Comparison of ENCODE assay signal across 1 cellular context in the genomic region with DNA sequence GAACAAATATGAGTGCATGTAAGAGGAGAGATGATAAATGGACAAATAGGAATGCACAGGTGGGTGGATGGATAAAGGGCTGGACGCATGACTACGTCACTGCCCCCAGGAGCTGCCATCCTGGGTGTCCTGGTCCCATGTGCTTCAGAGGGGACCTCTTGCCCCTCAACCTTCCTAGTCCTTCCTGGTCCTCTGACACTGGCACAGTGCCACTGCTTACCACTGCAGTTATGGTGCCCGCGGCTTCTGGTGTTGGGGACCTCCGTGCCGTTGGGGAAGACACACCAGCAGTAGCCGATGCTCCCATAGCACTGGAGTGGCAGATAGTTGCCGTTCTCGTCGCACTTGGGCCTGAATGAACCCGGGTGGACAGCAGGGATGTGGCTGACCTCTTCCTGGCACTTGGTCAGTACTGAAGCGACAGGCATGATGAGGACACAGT.
A peak's percentile ranks its signal among the peaks of the same experiment; 100 is the strongest.
TF ChIP-seq lines count a peak whose summit lies in the region.

No MANE protein-coding gene starts in this region.

TF ChIP-seq in GM12878, 131 proteins besides CTCF, POLR2A, EP300 and RAD21:
- TF ChIP-seq MAX (IDR thresholded peaks at IDR 0.05; ENCODE audit: low read depth, low read length) (no peak), SMARCA5 (IDR thresholded peaks at IDR 0.05) (no peak), SREBF2 (IDR thresholded peaks at IDR 0.05; ENCODE audit: low read length) (no peak), SP1 (IDR thresholded peaks at IDR 0.05; ENCODE audit: low read depth, low read length) (no peak), TBL1XR1 (IDR thresholded peaks at IDR 0.05; ENCODE audit: low read depth, low read length) (no peak), POLR2AphosphoS2 (IDR thresholded peaks at IDR 0.05; ENCODE audit: low read depth, low read length) (0 out of 2 replicates have a peak, but pooled peaks have one; percentile 41), EGR1 (IDR thresholded peaks at IDR 0.05; ENCODE audit: borderline replicate concordance in 1 of 2, low read depth in 2 of 2, low read length in 2 of 2) (peak in 1 of 2 experiments; percentile 34; a peak in 1 of 3 replicates), POLR2AphosphoS5 (IDR thresholded peaks at IDR 0.05; ENCODE audit: low read length) (peak; percentile 86), YY1 (IDR thresholded peaks at IDR 0.05; ENCODE audit: low read depth, low read length) (0 out of 2 replicates have a peak, but pooled peaks have one; percentile 18), MYB (IDR thresholded peaks at IDR 0.05; ENCODE audit: borderline replicate concordance, low read depth, low read length) (no peak), RELA (IDR thresholded peaks at IDR 0.05; ENCODE audit: borderline replicate concordance, partially characterized antibody) (no peak), ESRRA (IDR thresholded peaks at IDR 0.05; ENCODE audit: low read length) (no peak), ATF2 (IDR thresholded peaks at IDR 0.05; ENCODE audit: low read length) (no peak), CBX3 (IDR thresholded peaks at IDR 0.05; ENCODE audit: borderline replicate concordance, low read depth) (no peak), CHD1 (IDR thresholded peaks at IDR 0.05; ENCODE audit: low read depth, low read length) (no peak), ZNF24 (IDR thresholded peaks at IDR 0.05) (no peak), POU2F2 (IDR thresholded peaks at IDR 0.05; ENCODE audit: borderline replicate concordance, low read depth, low read length) (peak; percentile 24; the same call in 1 of the 3 replicates), CBX5 (IDR thresholded peaks at IDR 0.05; ENCODE audit: low read depth) (no peak), ZBED1 (IDR thresholded peaks at IDR 0.05; ENCODE audit: borderline replicate concordance) (peak; percentile 12; the same call in 1 of the 2 replicates), GATAD2B (conservative IDR thresholded peaks at IDR 0.05; ENCODE audit: low read depth) (0 out of 2 replicates have a peak, but pooled peaks have one; percentile 25), BCL3 (IDR thresholded peaks at IDR 0.05; ENCODE audit: borderline replicate concordance, insufficient read depth, low read depth, low read length, poor library complexity, severe bottlenecking) (peak; percentile 74), PBX3 (IDR thresholded peaks at IDR 0.05; ENCODE audit: insufficient replicate concordance, low read depth, low read length) (no peak)
- TF ChIP-seq, protein P1, sequence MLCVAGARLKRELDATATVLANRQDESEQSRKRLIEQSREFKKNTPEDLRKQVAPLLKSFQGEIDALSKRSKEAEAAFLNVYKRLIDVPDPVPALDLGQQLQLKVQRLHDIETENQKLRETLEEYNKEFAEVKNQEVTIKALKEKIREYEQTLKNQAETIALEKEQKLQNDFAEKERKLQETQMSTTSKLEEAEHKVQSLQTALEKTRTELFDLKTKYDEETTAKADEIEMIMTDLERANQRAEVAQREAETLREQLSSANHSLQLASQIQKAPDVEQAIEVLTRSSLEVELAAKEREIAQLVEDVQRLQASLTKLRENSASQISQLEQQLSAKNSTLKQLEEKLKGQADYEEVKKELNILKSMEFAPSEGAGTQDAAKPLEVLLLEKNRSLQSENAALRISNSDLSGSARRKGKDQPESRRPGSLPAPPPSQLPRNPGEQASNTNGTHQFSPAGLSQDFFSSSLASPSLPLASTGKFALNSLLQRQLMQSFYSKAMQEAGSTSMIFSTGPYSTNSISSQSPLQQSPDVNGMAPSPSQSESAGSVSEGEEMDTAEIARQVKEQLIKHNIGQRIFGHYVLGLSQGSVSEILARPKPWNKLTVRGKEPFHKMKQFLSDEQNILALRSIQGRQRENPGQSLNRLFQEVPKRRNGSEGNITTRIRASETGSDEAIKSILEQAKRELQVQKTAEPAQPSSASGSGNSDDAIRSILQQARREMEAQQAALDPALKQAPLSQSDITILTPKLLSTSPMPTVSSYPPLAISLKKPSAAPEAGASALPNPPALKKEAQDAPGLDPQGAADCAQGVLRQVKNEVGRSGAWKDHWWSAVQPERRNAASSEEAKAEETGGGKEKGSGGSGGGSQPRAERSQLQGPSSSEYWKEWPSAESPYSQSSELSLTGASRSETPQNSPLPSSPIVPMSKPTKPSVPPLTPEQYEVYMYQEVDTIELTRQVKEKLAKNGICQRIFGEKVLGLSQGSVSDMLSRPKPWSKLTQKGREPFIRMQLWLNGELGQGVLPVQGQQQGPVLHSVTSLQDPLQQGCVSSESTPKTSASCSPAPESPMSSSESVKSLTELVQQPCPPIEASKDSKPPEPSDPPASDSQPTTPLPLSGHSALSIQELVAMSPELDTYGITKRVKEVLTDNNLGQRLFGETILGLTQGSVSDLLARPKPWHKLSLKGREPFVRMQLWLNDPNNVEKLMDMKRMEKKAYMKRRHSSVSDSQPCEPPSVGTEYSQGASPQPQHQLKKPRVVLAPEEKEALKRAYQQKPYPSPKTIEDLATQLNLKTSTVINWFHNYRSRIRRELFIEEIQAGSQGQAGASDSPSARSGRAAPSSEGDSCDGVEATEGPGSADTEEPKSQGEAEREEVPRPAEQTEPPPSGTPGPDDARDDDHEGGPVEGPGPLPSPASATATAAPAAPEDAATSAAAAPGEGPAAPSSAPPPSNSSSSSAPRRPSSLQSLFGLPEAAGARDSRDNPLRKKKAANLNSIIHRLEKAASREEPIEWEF (IDR thresholded peaks at IDR 0.05; ENCODE audit: insufficient replicate concordance, low read depth, low read length), result no peak
